Comparison of ENCODE assay signal across 8 cellular contexts in the genomic region with DNA sequence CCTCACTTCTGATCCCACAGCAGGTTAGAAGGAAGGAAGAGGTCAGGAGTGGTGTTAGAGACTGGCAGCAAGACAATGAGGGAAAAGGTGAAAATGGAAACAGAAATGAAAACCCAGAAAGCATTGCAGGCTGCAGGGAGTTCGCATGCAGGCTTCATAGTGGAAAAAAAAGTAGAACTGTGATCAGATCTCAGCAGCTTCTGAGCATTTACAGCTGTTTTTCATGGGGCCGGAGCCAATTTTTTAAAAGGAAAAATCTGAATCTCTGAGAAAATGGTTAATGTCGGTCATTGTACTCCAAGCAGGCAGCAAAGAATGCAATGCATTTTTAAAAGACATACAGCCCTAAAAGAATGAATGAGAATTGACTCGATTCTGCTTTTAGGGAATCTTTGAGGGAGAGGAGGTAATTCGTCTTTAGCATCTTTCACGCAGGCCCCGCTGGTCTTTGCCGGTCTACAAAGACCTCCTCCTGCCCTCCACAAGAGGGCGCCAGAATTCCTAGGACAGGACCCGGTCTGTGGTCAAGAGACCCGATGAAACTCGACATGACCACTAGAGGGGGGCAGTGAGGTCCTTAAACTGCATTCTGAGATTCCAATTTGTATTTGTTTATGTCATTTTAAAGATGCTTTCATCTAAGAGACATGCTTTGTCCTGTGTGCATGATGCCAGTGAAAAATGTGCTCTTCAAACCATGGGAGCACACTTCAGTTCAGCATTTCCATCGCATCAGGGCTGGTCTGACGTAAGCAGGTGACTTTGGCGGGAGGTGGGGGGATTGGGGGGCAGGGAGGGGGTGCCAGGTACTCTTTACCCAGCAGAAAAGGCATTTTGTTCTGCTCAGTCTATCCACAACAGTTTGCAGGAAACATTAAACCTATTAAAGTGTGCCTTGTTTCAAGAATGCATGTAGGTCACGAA. TPM values are rescaled to one million over a fixed set of nuclear protein-coding genes. Genes with fewer than 3 reads are reported as not detected.
A peak's percentile ranks its signal among the peaks of the same experiment; 100 is the strongest.
DNase-seq lines count a peak whose midpoint lies in the region; ATAC-seq, FAIRE-seq and TF ChIP-seq lines count a peak whose summit lies in the region.

No MANE protein-coding gene starts in this region.

- TF ChIP-seq CTCF in astrocyte (IDR thresholded peaks at IDR 0.05; ENCODE audit: insufficient read depth, low read depth, low read length), result peak; percentile 100

- H3K4me3 Mint-ChIP-seq in astrocyte (ENCODE audit: unreplicated experiment), result no peak overlapping the region

- H3K4me3 ChIP-seq in astrocyte (ENCODE audit: insufficient read depth, low read depth, low read length) (no peak overlapping the region), skeletal muscle cell (ENCODE audit: low read depth, low read length) (no peak overlapping the region)

- no peaks in the 10 kb centered on the region for H4K20me1 ChIP-seq in astrocyte (ENCODE audit: insufficient read depth, low read length)

- no peaks in the 10 kb centered on the region for H3K4me1 ChIP-seq in astrocyte (ENCODE audit: insufficient read depth, low read length)

- peak; percentile 57 to 75 for DNase-seq in NOMO-1 (lab: John Stamatoyannopoulos, UW; ENCODE audit: unreplicated experiment in 2 of 2)
- no peak for DNase-seq in NOMO-1 treated with dmso at 0.1 percent for 144 hours (lab: John Stamatoyannopoulos, UW; ENCODE audit: unreplicated experiment)
- DNase-seq in NCI-H1694 (lab: John Stamatoyannopoulos, UW), result peak; percentile 72
- peak; percentile 62 for DNase-seq in T-helper 22 cell (ENCODE audit: low read depth)
- DNase-seq in astrocyte (ENCODE audit: low read depth), result peak; percentile 36
- DNase-seq in hepatic stellate cell (ENCODE audit: low spot score), result peak; percentile 70
- DNase-seq in skeletal muscle cell (ENCODE audit: low read depth), result peak; percentile 34

- no peak overlapping the region for H3K4me2 ChIP-seq in astrocyte (ENCODE audit: low read length)

- no peak overlapping the region for H3K9ac ChIP-seq in astrocyte (ENCODE audit: low read length)

- peak; percentile 84 for ATAC-seq in HG02884 (IDR thresholded peaks at IDR 0.05; ENCODE audit: unreplicated experiment)

- H3K79me2 ChIP-seq in astrocyte (ENCODE audit: insufficient read depth, low read length), result no peaks in the 10 kb centered on the region

- H3K27ac Mint-ChIP-seq in astrocyte (ENCODE audit: unreplicated experiment), result no peak overlapping the region

- peak; percentile 59 for FAIRE-seq in astrocyte (lab: Jason Lieb, UNC)

- no peak overlapping the region for H2AFZ ChIP-seq in astrocyte (ENCODE audit: low read depth, low read length)

- H3K36me3 ChIP-seq in astrocyte (ENCODE audit: insufficient read depth, low read length), result no peaks in the 10 kb centered on the region

- no peaks in the 10 kb centered on the region for H3K27me3 ChIP-seq in astrocyte (ENCODE audit: insufficient read depth, low read length)

- no peak overlapping the region for H3K27ac ChIP-seq in astrocyte (ENCODE audit: low read depth, low read length)

- H3K4me1 Mint-ChIP-seq in astrocyte (ENCODE audit: low read depth, unreplicated experiment), result no peaks in the 10 kb centered on the region

- peaks cover 12% of the 10 kb centered on the region for H3K9me3 Mint-ChIP-seq in astrocyte (ENCODE audit: unreplicated experiment)

- H3K36me3 Mint-ChIP-seq in astrocyte (ENCODE audit: low read depth, unreplicated experiment), result no peaks in the 10 kb centered on the region

- H3K9me3 ChIP-seq in astrocyte (ENCODE audit: insufficient read depth, low read depth, low read length), result no peaks in the 10 kb centered on the region

- peaks cover 12% of the 10 kb centered on the region for H3K27me3 Mint-ChIP-seq in astrocyte (ENCODE audit: low read depth, unreplicated experiment)

RNA-seq across cellular contexts. Expression of a gene that starts 43.7 kb away (rescaled TPM):
- not detected in 2 replicates for total RNA-seq in astrocyte
